Comparison of ENCODE assay signal across 8 cellular contexts in the genomic region with DNA sequence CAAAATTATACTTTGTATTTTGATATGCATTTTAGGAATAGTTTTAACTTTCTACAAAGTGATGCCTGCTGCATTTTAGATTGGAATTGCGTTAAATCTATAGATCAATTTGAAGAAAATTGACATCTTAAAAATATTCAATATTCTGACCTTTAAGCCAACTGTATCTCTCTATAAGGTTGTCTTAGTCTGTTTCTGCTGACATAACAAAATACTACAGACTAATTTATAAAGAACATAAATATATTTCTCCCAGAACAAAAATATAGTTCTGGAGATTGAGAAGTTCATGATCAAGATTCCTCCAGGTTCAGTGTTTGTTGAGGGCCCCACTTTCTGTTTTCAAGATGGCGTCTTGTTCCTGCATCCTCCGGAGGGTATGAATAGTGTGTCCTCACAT.
"Had no signal": no experiment of that assay in that cellular context is flagged by ENCODE, and none has a peak within 500 bp of the region (broad histone marks: within the 10 kb centered on the region; RNA-seq: fewer than 3 reads in every experiment).

No MANE protein-coding gene starts in this region.

- H3K4me3 ChIP-seq: GM23338 had no signal

- ATAC-seq: GM23338 had no signal

- DNase-seq: H9, HCEC 1CT, Karpas-422, KBM-7 had no signal

- H3K4me2 ChIP-seq: GM23338, KMS-11 had no signal

- H2AFZ ChIP-seq: GM23338 had no signal

- FAIRE-seq: H54, HTR-8/SVneo had no signal

- H3K27ac ChIP-seq: KMS-11 had no signal

- H3K9ac ChIP-seq: KMS-11 had no signal
